ENCODE assay signal across 1 cellular context in the genomic region with DNA sequence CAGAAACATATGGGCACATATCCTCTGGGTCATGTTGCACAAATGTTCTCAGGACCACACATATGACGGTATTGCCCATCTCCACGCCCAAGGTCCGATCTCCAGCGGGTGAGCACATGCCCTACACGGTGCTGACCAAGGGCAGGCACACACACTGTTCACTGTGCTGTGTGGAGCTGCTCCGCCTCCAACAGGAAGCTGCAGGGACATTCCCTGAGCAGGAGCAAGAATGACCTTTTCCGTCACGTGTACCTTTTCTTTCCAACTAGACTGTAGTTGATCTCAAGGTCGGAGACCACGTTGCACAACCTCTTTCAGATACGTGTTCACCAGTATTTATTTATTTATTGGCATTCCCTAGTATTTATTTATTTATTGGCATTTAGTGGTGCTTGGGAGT.
A peak's percentile ranks its signal among the peaks of the same experiment; 100 is the strongest.
TF ChIP-seq lines count a peak whose summit lies in the region.

No MANE protein-coding gene starts in this region.

TF ChIP-seq in HepG2, 621 proteins besides CTCF, POLR2A, EP300 and RAD21 (continued from another document and continues in another):
- TF ChIP-seq TAF1 (CRISPR knock-in tag; IDR thresholded peaks at IDR 0.05) (no peak), BCL6 (CRISPR knock-in tag; IDR thresholded peaks at IDR 0.05) (peak; percentile 80), IKZF1 (IDR thresholded peaks at IDR 0.05) (no peak), ZIK1 (CRISPR knock-in tag; IDR thresholded peaks at IDR 0.05; ENCODE audit: borderline replicate concordance, low read depth) (0 out of 2 replicates have a peak, but pooled peaks have one; percentile 60), FOXP1 (IDR thresholded peaks at IDR 0.05) (no peak), FOXP1 (CRISPR knock-in tag; IDR thresholded peaks at IDR 0.05) (peak; percentile 76), ZNF468 (CRISPR knock-in tag; IDR thresholded peaks at IDR 0.05) (no peak), ZMYM4 (CRISPR knock-in tag; IDR thresholded peaks at IDR 0.05) (peak; percentile 81), PHF20 (CRISPR knock-in tag; IDR thresholded peaks at IDR 0.05) (0 out of 2 replicates have a peak, but pooled peaks have one; percentile 33), MEF2D (CRISPR knock-in tag; IDR thresholded peaks at IDR 0.05) (peak; percentile 63; the same call in 1 of the 2 replicates), ZNF598 (CRISPR knock-in tag; IDR thresholded peaks at IDR 0.05; ENCODE audit: borderline replicate concordance) (no peak), ZNF256 (CRISPR knock-in tag; conservative IDR thresholded peaks at IDR 0.05) (no peak), PRPF4 (IDR thresholded peaks at IDR 0.05; ENCODE audit: low read depth, low read length, poor library complexity, severe bottlenecking) (no peak), ZBTB38 (CRISPR knock-in tag; IDR thresholded peaks at IDR 0.05) (peak; percentile 53; the same call in 1 of the 2 replicates), CENPX (CRISPR knock-in tag; IDR thresholded peaks at IDR 0.05) (no peak), ZNF605 (CRISPR knock-in tag; IDR thresholded peaks at IDR 0.05) (peak; percentile 58), TP53 (CRISPR knock-in tag; conservative IDR thresholded peaks at IDR 0.05) (no peak), SMARCE1 (IDR thresholded peaks at IDR 0.05; ENCODE audit: borderline replicate concordance) (no peak), BRCA1 (CRISPR knock-in tag; IDR thresholded peaks at IDR 0.05) (no peak), ZNF672 (CRISPR knock-in tag; IDR thresholded peaks at IDR 0.05) (no peak), CCDC6 (CRISPR knock-in tag; IDR thresholded peaks at IDR 0.05) (peak; percentile 65; the same call in 1 of the 2 replicates), MTA1 (CRISPR knock-in tag; IDR thresholded peaks at IDR 0.05; ENCODE audit: borderline replicate concordance) (peak; percentile 75), GATAD1 (CRISPR knock-in tag; IDR thresholded peaks at IDR 0.05) (no peak), ZNF329 (CRISPR knock-in tag; IDR thresholded peaks at IDR 0.05; ENCODE audit: low read depth) (no peak), ZFP36 (IDR thresholded peaks at IDR 0.05; ENCODE audit: borderline replicate concordance, low read depth, low read length, partially characterized antibody) (no peak), ZNF207 (IDR thresholded peaks at IDR 0.05; ENCODE audit: borderline replicate concordance) (no peak), ZNF12 (CRISPR knock-in tag; IDR thresholded peaks at IDR 0.05) (peak; percentile 36; the same call in 1 of the 2 replicates), CC2D1A (CRISPR knock-in tag; IDR thresholded peaks at IDR 0.05) (no peak), KAT8 (CRISPR knock-in tag; IDR thresholded peaks at IDR 0.05) (peak; percentile 42; the same call in 1 of the 2 replicates), FOXA3 (CRISPR knock-in tag; IDR thresholded peaks at IDR 0.05) (peak; percentile 75), RAD51 (IDR thresholded peaks at IDR 0.05; ENCODE audit: borderline replicate concordance) (no peak)
- TF ChIP-seq, protein P1, sequence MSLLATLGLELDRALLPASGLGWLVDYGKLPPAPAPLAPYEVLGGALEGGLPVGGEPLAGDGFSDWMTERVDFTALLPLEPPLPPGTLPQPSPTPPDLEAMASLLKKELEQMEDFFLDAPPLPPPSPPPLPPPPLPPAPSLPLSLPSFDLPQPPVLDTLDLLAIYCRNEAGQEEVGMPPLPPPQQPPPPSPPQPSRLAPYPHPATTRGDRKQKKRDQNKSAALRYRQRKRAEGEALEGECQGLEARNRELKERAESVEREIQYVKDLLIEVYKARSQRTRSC (CRISPR knock-in tag; IDR thresholded peaks at IDR 0.05; ENCODE audit: low read depth) = no peak
- TF ChIP-seq, protein P2, sequence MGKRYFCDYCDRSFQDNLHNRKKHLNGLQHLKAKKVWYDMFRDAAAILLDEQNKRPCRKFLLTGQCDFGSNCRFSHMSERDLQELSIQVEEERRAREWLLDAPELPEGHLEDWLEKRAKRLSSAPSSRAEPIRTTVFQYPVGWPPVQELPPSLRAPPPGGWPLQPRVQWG (CRISPR knock-in tag; IDR thresholded peaks at IDR 0.05; ENCODE audit: borderline replicate concordance, low read depth) = no peak
- TF ChIP-seq, protein P3, sequence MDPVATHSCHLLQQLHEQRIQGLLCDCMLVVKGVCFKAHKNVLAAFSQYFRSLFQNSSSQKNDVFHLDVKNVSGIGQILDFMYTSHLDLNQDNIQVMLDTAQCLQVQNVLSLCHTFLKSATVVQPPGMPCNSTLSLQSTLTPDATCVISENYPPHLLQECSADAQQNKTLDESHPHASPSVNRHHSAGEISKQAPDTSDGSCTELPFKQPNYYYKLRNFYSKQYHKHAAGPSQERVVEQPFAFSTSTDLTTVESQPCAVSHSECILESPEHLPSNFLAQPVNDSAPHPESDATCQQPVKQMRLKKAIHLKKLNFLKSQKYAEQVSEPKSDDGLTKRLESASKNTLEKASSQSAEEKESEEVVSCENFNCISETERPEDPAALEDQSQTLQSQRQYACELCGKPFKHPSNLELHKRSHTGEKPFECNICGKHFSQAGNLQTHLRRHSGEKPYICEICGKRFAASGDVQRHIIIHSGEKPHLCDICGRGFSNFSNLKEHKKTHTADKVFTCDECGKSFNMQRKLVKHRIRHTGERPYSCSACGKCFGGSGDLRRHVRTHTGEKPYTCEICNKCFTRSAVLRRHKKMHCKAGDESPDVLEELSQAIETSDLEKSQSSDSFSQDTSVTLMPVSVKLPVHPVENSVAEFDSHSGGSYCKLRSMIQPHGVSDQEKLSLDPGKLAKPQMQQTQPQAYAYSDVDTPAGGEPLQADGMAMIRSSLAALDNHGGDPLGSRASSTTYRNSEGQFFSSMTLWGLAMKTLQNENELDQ (CRISPR knock-in tag; IDR thresholded peaks at IDR 0.05; ENCODE audit: borderline replicate concordance) = no peak
- TF ChIP-seq, protein P4, sequence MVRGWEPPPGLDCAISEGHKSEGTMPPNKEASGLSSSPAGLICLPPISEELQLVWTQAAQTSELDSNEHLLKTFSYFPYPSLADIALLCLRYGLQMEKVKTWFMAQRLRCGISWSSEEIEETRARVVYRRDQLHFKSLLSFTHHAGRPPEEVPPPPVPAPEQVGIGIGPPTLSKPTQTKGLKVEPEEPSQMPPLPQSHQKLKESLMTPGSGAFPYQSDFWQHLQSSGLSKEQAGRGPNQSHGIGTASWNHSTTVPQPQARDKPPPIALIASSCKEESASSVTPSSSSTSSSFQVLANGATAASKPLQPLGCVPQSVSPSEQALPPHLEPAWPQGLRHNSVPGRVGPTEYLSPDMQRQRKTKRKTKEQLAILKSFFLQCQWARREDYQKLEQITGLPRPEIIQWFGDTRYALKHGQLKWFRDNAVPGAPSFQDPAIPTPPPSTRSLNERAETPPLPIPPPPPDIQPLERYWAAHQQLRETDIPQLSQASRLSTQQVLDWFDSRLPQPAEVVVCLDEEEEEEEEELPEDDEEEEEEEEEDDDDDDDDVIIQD (CRISPR knock-in tag; IDR thresholded peaks at IDR 0.05; ENCODE audit: low read depth) = peak; percentile 86
- TF ChIP-seq, protein P5, sequence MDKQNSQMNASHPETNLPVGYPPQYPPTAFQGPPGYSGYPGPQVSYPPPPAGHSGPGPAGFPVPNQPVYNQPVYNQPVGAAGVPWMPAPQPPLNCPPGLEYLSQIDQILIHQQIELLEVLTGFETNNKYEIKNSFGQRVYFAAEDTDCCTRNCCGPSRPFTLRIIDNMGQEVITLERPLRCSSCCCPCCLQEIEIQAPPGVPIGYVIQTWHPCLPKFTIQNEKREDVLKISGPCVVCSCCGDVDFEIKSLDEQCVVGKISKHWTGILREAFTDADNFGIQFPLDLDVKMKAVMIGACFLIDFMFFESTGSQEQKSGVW (CRISPR knock-in tag; IDR thresholded peaks at IDR 0.05; ENCODE audit: borderline replicate concordance) = no peak
- TF ChIP-seq, protein P6, sequence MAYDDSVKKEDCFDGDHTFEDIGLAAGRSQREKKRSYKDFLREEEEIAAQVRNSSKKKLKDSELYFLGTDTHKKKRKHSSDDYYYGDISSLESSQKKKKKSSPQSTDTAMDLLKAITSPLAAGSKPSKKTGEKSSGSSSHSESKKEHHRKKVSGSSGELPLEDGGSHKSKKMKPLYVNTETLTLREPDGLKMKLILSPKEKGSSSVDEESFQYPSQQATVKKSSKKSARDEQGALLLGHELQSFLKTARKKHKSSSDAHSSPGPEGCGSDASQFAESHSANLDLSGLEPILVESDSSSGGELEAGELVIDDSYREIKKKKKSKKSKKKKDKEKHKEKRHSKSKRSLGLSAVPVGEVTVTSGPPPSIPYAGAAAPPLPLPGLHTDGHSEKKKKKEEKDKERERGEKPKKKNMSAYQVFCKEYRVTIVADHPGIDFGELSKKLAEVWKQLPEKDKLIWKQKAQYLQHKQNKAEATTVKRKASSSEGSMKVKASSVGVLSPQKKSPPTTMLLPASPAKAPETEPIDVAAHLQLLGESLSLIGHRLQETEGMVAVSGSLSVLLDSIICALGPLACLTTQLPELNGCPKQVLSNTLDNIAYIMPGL (CRISPR knock-in tag; IDR thresholded peaks at IDR 0.05; ENCODE audit: borderline replicate concordance in 1 of 2, low read depth in 1 of 2) = peak in 1 of 2 experiments; percentile 44; a peak in 1 of 4 replicates
- TF ChIP-seq, protein P7, sequence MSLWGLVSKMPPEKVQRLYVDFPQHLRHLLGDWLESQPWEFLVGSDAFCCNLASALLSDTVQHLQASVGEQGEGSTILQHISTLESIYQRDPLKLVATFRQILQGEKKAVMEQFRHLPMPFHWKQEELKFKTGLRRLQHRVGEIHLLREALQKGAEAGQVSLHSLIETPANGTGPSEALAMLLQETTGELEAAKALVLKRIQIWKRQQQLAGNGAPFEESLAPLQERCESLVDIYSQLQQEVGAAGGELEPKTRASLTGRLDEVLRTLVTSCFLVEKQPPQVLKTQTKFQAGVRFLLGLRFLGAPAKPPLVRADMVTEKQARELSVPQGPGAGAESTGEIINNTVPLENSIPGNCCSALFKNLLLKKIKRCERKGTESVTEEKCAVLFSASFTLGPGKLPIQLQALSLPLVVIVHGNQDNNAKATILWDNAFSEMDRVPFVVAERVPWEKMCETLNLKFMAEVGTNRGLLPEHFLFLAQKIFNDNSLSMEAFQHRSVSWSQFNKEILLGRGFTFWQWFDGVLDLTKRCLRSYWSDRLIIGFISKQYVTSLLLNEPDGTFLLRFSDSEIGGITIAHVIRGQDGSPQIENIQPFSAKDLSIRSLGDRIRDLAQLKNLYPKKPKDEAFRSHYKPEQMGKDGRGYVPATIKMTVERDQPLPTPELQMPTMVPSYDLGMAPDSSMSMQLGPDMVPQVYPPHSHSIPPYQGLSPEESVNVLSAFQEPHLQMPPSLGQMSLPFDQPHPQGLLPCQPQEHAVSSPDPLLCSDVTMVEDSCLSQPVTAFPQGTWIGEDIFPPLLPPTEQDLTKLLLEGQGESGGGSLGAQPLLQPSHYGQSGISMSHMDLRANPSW (CRISPR knock-in tag; IDR thresholded peaks at IDR 0.05; ENCODE audit: borderline replicate concordance) = no peak
- TF ChIP-seq, protein P8, sequence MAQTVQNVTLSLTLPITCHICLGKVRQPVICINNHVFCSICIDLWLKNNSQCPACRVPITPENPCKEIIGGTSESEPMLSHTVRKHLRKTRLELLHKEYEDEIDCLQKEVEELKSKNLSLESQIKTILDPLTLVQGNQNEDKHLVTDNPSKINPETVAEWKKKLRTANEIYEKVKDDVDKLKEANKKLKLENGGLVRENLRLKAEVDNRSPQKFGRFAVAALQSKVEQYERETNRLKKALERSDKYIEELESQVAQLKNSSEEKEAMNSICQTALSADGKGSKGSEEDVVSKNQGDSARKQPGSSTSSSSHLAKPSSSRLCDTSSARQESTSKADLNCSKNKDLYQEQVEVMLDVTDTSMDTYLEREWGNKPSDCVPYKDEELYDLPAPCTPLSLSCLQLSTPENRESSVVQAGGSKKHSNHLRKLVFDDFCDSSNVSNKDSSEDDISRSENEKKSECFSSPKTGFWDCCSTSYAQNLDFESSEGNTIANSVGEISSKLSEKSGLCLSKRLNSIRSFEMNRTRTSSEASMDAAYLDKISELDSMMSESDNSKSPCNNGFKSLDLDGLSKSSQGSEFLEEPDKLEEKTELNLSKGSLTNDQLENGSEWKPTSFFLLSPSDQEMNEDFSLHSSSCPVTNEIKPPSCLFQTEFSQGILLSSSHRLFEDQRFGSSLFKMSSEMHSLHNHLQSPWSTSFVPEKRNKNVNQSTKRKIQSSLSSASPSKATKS (CRISPR knock-in tag; IDR thresholded peaks at IDR 0.05) = no peak
- TF ChIP-seq, protein P9, sequence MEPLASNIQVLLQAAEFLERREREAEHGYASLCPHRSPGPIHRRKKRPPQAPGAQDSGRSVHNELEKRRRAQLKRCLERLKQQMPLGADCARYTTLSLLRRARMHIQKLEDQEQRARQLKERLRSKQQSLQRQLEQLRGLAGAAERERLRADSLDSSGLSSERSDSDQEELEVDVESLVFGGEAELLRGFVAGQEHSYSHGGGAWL (CRISPR knock-in tag; IDR thresholded peaks at IDR 0.05) = no peak
- TF ChIP-seq, protein P10, sequence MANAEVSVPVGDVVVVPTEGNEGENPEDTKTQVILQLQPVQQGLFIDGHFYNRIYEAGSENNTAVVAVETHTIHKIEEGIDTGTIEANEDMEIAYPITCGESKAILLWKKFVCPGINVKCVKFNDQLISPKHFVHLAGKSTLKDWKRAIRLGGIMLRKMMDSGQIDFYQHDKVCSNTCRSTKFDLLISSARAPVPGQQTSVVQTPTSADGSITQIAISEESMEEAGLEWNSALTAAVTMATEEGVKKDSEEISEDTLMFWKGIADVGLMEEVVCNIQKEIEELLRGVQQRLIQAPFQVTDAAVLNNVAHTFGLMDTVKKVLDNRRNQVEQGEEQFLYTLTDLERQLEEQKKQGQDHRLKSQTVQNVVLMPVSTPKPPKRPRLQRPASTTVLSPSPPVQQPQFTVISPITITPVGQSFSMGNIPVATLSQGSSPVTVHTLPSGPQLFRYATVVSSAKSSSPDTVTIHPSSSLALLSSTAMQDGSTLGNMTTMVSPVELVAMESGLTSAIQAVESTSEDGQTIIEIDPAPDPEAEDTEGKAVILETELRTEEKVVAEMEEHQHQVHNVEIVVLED (CRISPR knock-in tag; IDR thresholded peaks at IDR 0.05; ENCODE audit: borderline replicate concordance) = no peak
